1 cellular context compared by ENCODE assay signal in genomic region chr3:168511428-168512014, GRCh38.
TF ChIP-seq lines count a peak whose summit lies in the region.

No MANE protein-coding gene starts in this region.

TF ChIP-seq in HCT116, 20 proteins besides CTCF, POLR2A, EP300 and RAD21 (continued from another document):
- TF ChIP-seq REST (IDR thresholded peaks at IDR 0.05; ENCODE audit: low read depth) (no peak), TCF7L2 (IDR thresholded peaks at IDR 0.05; ENCODE audit: borderline replicate concordance, extremely low read depth, insufficient read depth, insufficient read length) (no peak), EZH2 (IDR thresholded peaks at IDR 0.05) (no peak), YY1 (IDR thresholded peaks at IDR 0.05; ENCODE audit: extremely low read depth, insufficient replicate concordance, low read depth, low read length) (no peak)
